ENCODE assay signal across 19 cellular contexts in genomic region chr2:219461669-219462068, GRCh38. TPM values are rescaled to one million over a fixed set of nuclear protein-coding genes. Genes with fewer than 3 reads are reported as not detected.
DNase-seq lines count a peak whose midpoint lies in the region; ATAC-seq and TF ChIP-seq lines count a peak whose summit lies in the region.
"Had no signal": no experiment of that assay in that cellular context is flagged by ENCODE, and none has a peak within 500 bp of the region (broad histone marks: within the 10 kb centered on the region; RNA-seq: fewer than 3 reads in every experiment).

No MANE protein-coding gene starts in this region.

- H3K27me3 ChIP-seq in H9 (ENCODE audit: insufficient read depth, low read length) (no peaks in the 10 kb centered on the region), ascending aorta (no peaks in the 10 kb centered on the region), iPS-20b (ENCODE audit: insufficient read depth, low read length) (peaks cover 6% of the 10 kb centered on the region; the same call in 1 of the 2 replicates), skeletal muscle tissue (ENCODE audit: control insufficient read depth in 3 of 3, insufficient read depth in 3 of 3, low read length in 3 of 3) (peaks cover 0 to 5% (median 0%) of the 10 kb centered on the region in 3 donors)
- H3K27me3 ChIP-seq: upper lobe of right lung had no signal

- H3K18ac ChIP-seq in H9 (ENCODE audit: insufficient read length, low read depth, low read length): peak overlapping the region; percentile 58

- H2AK5ac ChIP-seq in H9 (ENCODE audit: insufficient read length, low read length): no peak overlapping the region

- H3K4me3 ChIP-seq in ascending aorta: peak overlapping the region in 1 of 2 donors; percentile 42
- H3K4me3 ChIP-seq in iPS-20b (ENCODE audit: low read length): no peak overlapping the region
- H3K4me3 ChIP-seq in skeletal muscle tissue (ENCODE audit: low read length in 3 of 3): no peak overlapping the region
- H3K4me3 ChIP-seq: upper lobe of right lung had no signal

- no peak overlapping the region for H3K14ac ChIP-seq in H9 (ENCODE audit: insufficient read depth, low read length)

- H3K36me3 ChIP-seq in ascending aorta (peaks cover 50 to 63% of the 10 kb centered on the region in 2 donors), iPS-20b (ENCODE audit: insufficient read depth, low read depth, low read length) (0 out of 2 replicates have a peak, but pooled peaks cover 10% of the 10 kb centered on the region), skeletal muscle tissue (ENCODE audit: control insufficient read depth in 3 of 3, insufficient read depth in 3 of 3, low read length in 3 of 3) (peaks cover 33 to 51% (median 43%) of the 10 kb centered on the region in 3 donors)
- H3K36me3 ChIP-seq: upper lobe of right lung had no signal

- no peak for ATAC-seq in HG03039 (IDR thresholded peaks at IDR 0.05; ENCODE audit: unreplicated experiment)
- ATAC-seq: esophagus mucosa, upper lobe of right lung had no signal

- no peak overlapping the region for H2BK15ac ChIP-seq in H9 (ENCODE audit: low read depth, low read length)

- no peak overlapping the region for H3K27ac ChIP-seq in H9 (ENCODE audit: insufficient read length, low read depth, low read length)
- peak overlapping the region; percentile 91 to 94 for H3K27ac ChIP-seq in ascending aorta
- H3K27ac ChIP-seq in iPS-20b (ENCODE audit: low read length): peak overlapping the region; percentile 26
- H3K27ac ChIP-seq in skeletal muscle tissue (ENCODE audit: low read depth, low read length): peak overlapping the region; percentile 93
- H3K27ac ChIP-seq: upper lobe of right lung, VCaP had no signal

- H3K4me1 ChIP-seq in H9 (ENCODE audit: insufficient read depth, low read length): no peaks in the 10 kb centered on the region; the same call in 1 of the 2 replicates
- H3K4me1 ChIP-seq in ascending aorta: peaks cover 35 to 64% of the 10 kb centered on the region in 2 donors
- H3K4me1 ChIP-seq in iPS-20b (ENCODE audit: insufficient read depth, low read length): peaks cover 29% of the 10 kb centered on the region
- peaks cover 45 to 53% (median 47%) of the 10 kb centered on the region in 3 donors for H3K4me1 ChIP-seq in skeletal muscle tissue (ENCODE audit: control insufficient read depth in 3 of 3, insufficient read depth in 3 of 3, low read length in 3 of 3)
- H3K4me1 ChIP-seq: upper lobe of right lung had no signal

- no peak overlapping the region for H4K8ac ChIP-seq in H9 (replicated peaks; ENCODE audit: insufficient read length, low read depth, low read length)

- WGBS in H9 (ENCODE audit: extremely low coverage, insufficient read length, low lambda C conversion rate): no CpG with 5 or more reads among the region's 14 CpGs

- H4K91ac ChIP-seq in H9 (ENCODE audit: insufficient read length, low read depth, low read length): no peak overlapping the region

- no peak overlapping the region for H2BK5ac ChIP-seq in H9 (ENCODE audit: insufficient read length, low read length)

- peaks cover 37 to 41% of the 10 kb centered on the region in 2 experiments for H3K4me1 Mint-ChIP-seq in H9
- H3K4me1 Mint-ChIP-seq: IgD-negative memory B cell had no signal

- no peak overlapping the region for H3K27ac Mint-ChIP-seq in H9
- H3K27ac Mint-ChIP-seq: activated T-cell treated with anti-CD3 and anti-CD28 coated beads, Interleukin-2, amount 50 U/mL, for 24 hours; IgD-negative memory B cell; T-helper 1 cell treated with Interleukin-12 subunit alpha and Interleukin-12 subunit beta and Interleukin-4 antibody, amounts not matched to agents 30 μg/mL and 1 μg/mL, for 36 hours had no signal

- no peaks in the 10 kb centered on the region for H3K23me2 ChIP-seq in H9 (ENCODE audit: insufficient read length, low read depth, low read length, poor library complexity, severe bottlenecking)

- no peak overlapping the region for H3K23ac ChIP-seq in H9 (ENCODE audit: insufficient read length, low read depth, low read length)

- no peak overlapping the region for H2BK12ac ChIP-seq in H9 (ENCODE audit: insufficient read length, low read depth, low read length)

- H3K9me3 ChIP-seq in H9 (ENCODE audit: control insufficient read depth, low read depth, low read length): no peaks in the 10 kb centered on the region
- no peaks in the 10 kb centered on the region for H3K9me3 ChIP-seq in ascending aorta
- H3K9me3 ChIP-seq in iPS-20b (ENCODE audit: insufficient read depth, low read depth, low read length): no peaks in the 10 kb centered on the region
- no peaks in the 10 kb centered on the region for H3K9me3 ChIP-seq in skeletal muscle tissue (ENCODE audit: control insufficient read depth in 3 of 3, low read length in 3 of 3)
- H3K9me3 ChIP-seq: upper lobe of right lung had no signal

- TF ChIP-seq CTCF in H9 (conservative IDR thresholded peaks at IDR 0.05): no peak
- no peak for TF ChIP-seq CTCF in ascending aorta (IDR thresholded peaks at IDR 0.05)

- no peak for DNase-seq in H9
- no peak for DNase-seq in ascending aorta (ENCODE audit: low spot score in 2 of 2)
- DNase-seq in stimulated activated CD4-positive, alpha-beta T cell treated with anti-CD3 and anti-CD28 coated beads, Interleukin-15, amount 100 ng/mL, for 24 hours: no peak
- DNase-seq in inferior parietal cortex (ENCODE audit: extremely low spot score): no peak
- DNase-seq: activated CD4-positive, alpha-beta T cell treated with anti-CD3 and anti-CD28 coated beads, Interleukin-2, amount 50 U/mL, for 48 hours; activated naive CD4-positive, alpha-beta T cell treated with anti-CD3 and anti-CD28 coated beads, Interleukin-2, amount 50 U/mL, for 16 hours; activated T-cell treated with anti-CD3 and anti-CD28 coated beads, Interleukin-2, amount 50 U/mL, for 24 hours; glutamatergic neuron; NCI-H187 treated with DMSO at 0.1 percent for 48 hours; stimulated activated naive CD4-positive, alpha-beta T cell treated with Interleukin-2 at 50 U/mL for 16 hours; upper lobe of right lung had no signal

- H3K4me2 ChIP-seq in H9 (ENCODE audit: insufficient read depth, insufficient read length, low read length): no peak overlapping the region

- no peaks in the 10 kb centered on the region for H3K79me1 ChIP-seq in H9 (ENCODE audit: insufficient read depth, low read depth, low read length, poor library complexity, severe bottlenecking)

- H3K36me3 Mint-ChIP-seq in H9 (ENCODE audit: insufficient read depth in 1 of 3, low read depth in 3 of 3): peaks cover 4 to 14% (median 9%) of the 10 kb centered on the region in 3 experiments

- H4K20me1 ChIP-seq in H9 (ENCODE audit: control insufficient read depth, insufficient read depth, insufficient read length): no peaks in the 10 kb centered on the region

- H3K9me3 Mint-ChIP-seq in H9: no peaks in the 10 kb centered on the region; a peak in 1 of 5 replicates
- H3K9me3 Mint-ChIP-seq: activated T-cell treated with anti-CD3 and anti-CD28 coated beads, Interleukin-2, amount 50 U/mL, for 24 hours; T-helper 1 cell treated with Interleukin-12 subunit alpha and Interleukin-12 subunit beta and Interleukin-4 antibody, amounts not matched to agents 30 μg/mL and 1 μg/mL, for 36 hours had no signal

- H2BK20ac ChIP-seq in H9 (ENCODE audit: low read depth, low read length, poor library complexity, severe bottlenecking): no peak overlapping the region

- no peak overlapping the region for H4K5ac ChIP-seq in H9 (ENCODE audit: insufficient read length, low read depth, low read length)

- H2AFZ ChIP-seq in H9 (ENCODE audit: low read length): no peak overlapping the region

- intact Hi-C loops in ascending aorta (cut with DNase I): loop anchor here (2.0 kb wide), 2 partner anchors 15 to 31 kb away; no protein-coding TSS in a partner anchor

- H3K56ac ChIP-seq in H9 (ENCODE audit: insufficient read length, low read depth, low read length): no peak overlapping the region

- H2BK120ac ChIP-seq in H9 (ENCODE audit: low read depth, low read length, poor library complexity, severe bottlenecking): no peak overlapping the region

- H3K4me3 Mint-ChIP-seq in H9: no peak overlapping the region
- H3K4me3 Mint-ChIP-seq: activated T-cell treated with anti-CD3 and anti-CD28 coated beads, Interleukin-2, amount 50 U/mL, for 24 hours; IgD-negative memory B cell; T-helper 1 cell treated with Interleukin-12 subunit alpha and Interleukin-12 subunit beta and Interleukin-4 antibody, amounts not matched to agents 30 μg/mL and 1 μg/mL, for 36 hours had no signal

- no peak overlapping the region for H3K9ac ChIP-seq in H9 (ENCODE audit: extremely low read depth, insufficient read length, low read length)
- no peak overlapping the region for H3K9ac ChIP-seq in iPS-20b (ENCODE audit: low read depth, low read length)
- peak overlapping the region in 2 of 3 donors; percentile 14 to 85 for H3K9ac ChIP-seq in skeletal muscle tissue (ENCODE audit: low read depth in 1 of 3, low read length in 3 of 3)

- H3T11ph ChIP-seq in H9 (ENCODE audit: low read length): no peak overlapping the region

- H3K4ac ChIP-seq in H9 (ENCODE audit: low read depth, low read length): no peak overlapping the region

- H3K27me3 Mint-ChIP-seq in H9 (ENCODE audit: low read depth): peaks cover 4% of the 10 kb centered on the region
- H3K27me3 Mint-ChIP-seq: activated T-cell treated with anti-CD3 and anti-CD28 coated beads, Interleukin-2, amount 50 U/mL, for 24 hours had no signal

- H3K79me2 ChIP-seq in H9 (ENCODE audit: insufficient read depth, low read length): no peaks in the 10 kb centered on the region

RNA-seq across cellular contexts. Expression of gene SPEG, which starts 27.0 kb away (rescaled TPM):
- total RNA-seq in H9 (2021): 23.7 and 25.2 TPM in 2 replicates
- 390 TPM for total RNA-seq in ascending aorta
- 95.5 TPM for total RNA-seq in skeletal muscle tissue

RNA-seq across cellular contexts. Expression of gene GMPPA, which starts 37.0 kb away (rescaled TPM):
- total RNA-seq in H9 (2021) (32.0 and 34.5 TPM in 2 replicates), ascending aorta (11.4 TPM), skeletal muscle tissue (27.7 TPM)

RNA-seq across cellular contexts. Expression of gene DES, which starts 43.5 kb away (rescaled TPM):
- total RNA-seq in H9 (2021): 3.0 and 4.6 TPM in 2 replicates
- total RNA-seq in ascending aorta: 182 TPM
- 3,588 TPM for total RNA-seq in skeletal muscle tissue

RNA-seq across cellular contexts. Expression of gene ASIC4, which starts 52.6 kb away (rescaled TPM):
- total RNA-seq in H9 (2021) (0.37 and 0.42 TPM in 2 replicates), ascending aorta (not detected), skeletal muscle tissue (not detected)
- total RNA-seq: esophagus mucosa, renal cortical epithelial cell had no signal

Comparison
In these comparisons a context has a peak if more than half of its experiments do, and no peak if none do; other contexts are left out.
1. H3K9ac ChIP-seq: peak in skeletal muscle tissue (2 of 3); none in H9 (single experiment) and iPS-20b (single experiment).
2. RNA of gene DES, which starts 43.5 kb away (total RNA-seq): 3,588 TPM in skeletal muscle tissue (single experiment) and 182 TPM in ascending aorta (single experiment); 3.0 to 4.6 TPM in H9; every median in the first group is over 10 times any median in the second.